In genomic region chr11:63838682-63839507, GRCh38 we compare ENCODE assay signal across 1 cellular context.
TF ChIP-seq lines count a peak whose summit lies in the region.

Gene MARK2 (plus strand): TSS chr11:63839110. CDS start chr11:63839507, 397 bp downstream.

TF ChIP-seq in HepG2, 621 proteins besides CTCF, POLR2A, EP300 and RAD21 (continued from another document and continues in another):
- TF ChIP-seq ZGPAT (CRISPR knock-in tag; IDR thresholded peaks at IDR 0.05) (peak; percentile 37), ZNF816 (CRISPR knock-in tag; IDR thresholded peaks at IDR 0.05; ENCODE audit: borderline replicate concordance) (peak; percentile 97), SAP130 (CRISPR knock-in tag; IDR thresholded peaks at IDR 0.05; ENCODE audit: low read depth) (peak; percentile 87), KAT8 (CRISPR knock-in tag; IDR thresholded peaks at IDR 0.05) (peak; percentile 48), AFF4 (CRISPR knock-in tag; IDR thresholded peaks at IDR 0.05) (no peak), SNAI1 (CRISPR knock-in tag; IDR thresholded peaks at IDR 0.05; ENCODE audit: borderline replicate concordance) (no peak), STAT6 (CRISPR knock-in tag; IDR thresholded peaks at IDR 0.05; ENCODE audit: borderline replicate concordance) (no peak), RXRB (CRISPR knock-in tag; IDR thresholded peaks at IDR 0.05; ENCODE audit: borderline replicate concordance) (peak; percentile 21; the same call in 1 of the 2 replicates), NR2F1 (CRISPR knock-in tag; IDR thresholded peaks at IDR 0.05) (no peak), ZNF737 (CRISPR knock-in tag; IDR thresholded peaks at IDR 0.05; ENCODE audit: borderline replicate concordance) (no peak), HMGXB4 (CRISPR knock-in tag; IDR thresholded peaks at IDR 0.05; ENCODE audit: borderline replicate concordance in 1 of 2, low read depth in 1 of 2) (peak in 1 of 2 experiments; percentile 41; a peak in 1 of 4 replicates), ZKSCAN5 (CRISPR knock-in tag; IDR thresholded peaks at IDR 0.05) (no peak), ZNF576 (CRISPR knock-in tag; IDR thresholded peaks at IDR 0.05) (no peak), MZF1 (CRISPR knock-in tag; IDR thresholded peaks at IDR 0.05; ENCODE audit: borderline replicate concordance) (no peak), KLF16 (CRISPR knock-in tag; IDR thresholded peaks at IDR 0.05) (peak in 1 of 2 experiments; percentile 56; a peak in 1 of 4 replicates), SPEN (CRISPR knock-in tag; IDR thresholded peaks at IDR 0.05; ENCODE audit: low read depth) (0 out of 2 replicates have a peak, but pooled peaks have one; percentile 44), UBTF (CRISPR knock-in tag; IDR thresholded peaks at IDR 0.05) (peak; percentile 98; the same call in 1 of the 2 replicates), TCF7L2 (IDR thresholded peaks at IDR 0.05; ENCODE audit: low read depth, low read length) (no peak), MYC (CRISPR knock-in tag; IDR thresholded peaks at IDR 0.05; ENCODE audit: borderline replicate concordance) (peak; percentile 38; the same call in 1 of the 2 replicates), MAX (IDR thresholded peaks at IDR 0.05) (peak; percentile 5; the same call in 1 of the 2 replicates), HNF1B (CRISPR knock-in tag; IDR thresholded peaks at IDR 0.05) (peak; percentile 68), SIX4 (CRISPR knock-in tag; IDR thresholded peaks at IDR 0.05) (no peak), ZBED4 (CRISPR knock-in tag; IDR thresholded peaks at IDR 0.05; ENCODE audit: borderline replicate concordance) (no peak), ZNF772 (CRISPR knock-in tag; IDR thresholded peaks at IDR 0.05) (peak; percentile 5; the same call in 1 of the 2 replicates), MAZ (IDR thresholded peaks at IDR 0.05; ENCODE audit: borderline replicate concordance, low read depth, low read length) (no peak), MAZ (CRISPR knock-in tag; IDR thresholded peaks at IDR 0.05; ENCODE audit: low read depth) (peak; percentile 16; the same call in 1 of the 2 replicates), PHF20 (CRISPR knock-in tag; IDR thresholded peaks at IDR 0.05) (no peak; the same call in 1 of the 2 replicates), ZNF513 (CRISPR knock-in tag; conservative IDR thresholded peaks at IDR 0.05) (no peak), ZBTB46 (CRISPR knock-in tag; IDR thresholded peaks at IDR 0.05; ENCODE audit: borderline replicate concordance) (no peak), KAT7 (CRISPR knock-in tag; IDR thresholded peaks at IDR 0.05; ENCODE audit: borderline replicate concordance) (0 out of 2 replicates have a peak, but pooled peaks have one; percentile 49), GTF3A (CRISPR knock-in tag; conservative IDR thresholded peaks at IDR 0.05) (no peak), ARNT2 (CRISPR knock-in tag; IDR thresholded peaks at IDR 0.05; ENCODE audit: low read depth) (peak; percentile 70)
